Comparison of ENCODE assay signal across 32 cellular contexts in the genomic region with DNA sequence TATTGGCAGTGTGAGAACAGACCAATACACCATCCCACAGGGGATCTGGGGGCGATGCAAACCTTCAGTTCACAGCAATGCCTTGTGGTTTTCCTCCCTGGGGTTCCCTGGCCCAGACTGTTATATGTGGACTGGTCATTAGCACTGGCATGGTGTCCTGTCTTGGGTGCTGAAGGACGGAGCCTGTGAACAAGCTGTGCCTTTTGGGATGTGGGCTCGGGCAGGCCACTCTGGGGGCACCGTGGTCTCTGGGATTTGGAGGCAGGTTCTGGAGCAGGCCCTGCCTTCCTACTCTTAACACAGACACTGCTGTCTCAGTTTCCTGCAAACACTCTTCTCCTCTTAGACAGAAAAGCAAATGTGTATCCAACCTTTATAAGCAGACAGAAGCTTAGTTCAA.
"Had no signal": no experiment of that assay in that cellular context is flagged by ENCODE, and none has a peak within 500 bp of the region (broad histone marks: within the 10 kb centered on the region; RNA-seq: fewer than 3 reads in every experiment).

No MANE protein-coding gene starts in this region.

- DNase-seq: activated CD4-positive, alpha-beta T cell treated with anti-CD3 and anti-CD28 coated beads, Interleukin-2, amount 10 ng/mL, durations not matched to agents 24 days and 14 days; activated CD4-positive, alpha-beta T cell treated with anti-CD3 and anti-CD28 coated beads, Interleukin-2, amount 50 U/mL, for 4 hours; activated CD8-positive, alpha-beta T cell treated with anti-CD3 and anti-CD28 coated beads for 36 hours; activated effector memory CD4-positive, alpha-beta T cell treated with anti-CD3 and anti-CD28 coated beads, Interleukin-2, amount 50 U/mL, for 16 hours; activated naive CD4-positive, alpha-beta T cell treated with anti-CD3 and anti-CD28 coated beads for 36 hours; activated T-cell treated with anti-CD3 and anti-CD28 coated beads, Interleukin-2, amount 50 U/mL, for 1 hour; activated T-cell treated with anti-CD3 and anti-CD28 coated beads, Interleukin-2, amount 50 U/mL, for 72 hours; adrenal gland; caudate nucleus; Kasumi-1; KG1; MG63; NCI-H1048; NCI-H1105 treated with DMSO at 0.1 percent for 48 hours; NCI-H1436; NCI-H1694; NCI-H1930; NCI-H2081 treated with DMSO at 0.1 percent for 48 hours; NCI-H345; NCI-H524 treated with DMSO at 0.1 percent for 48 hours; SIG-M5; SW 1271; T-helper 1 cell; T-helper 2 cell; T-helper 9 cell; WERI-Rb-1 had no signal

- H3K36me3 ChIP-seq: adrenal gland, breast epithelium, MG63, WERI-Rb-1 had no signal

- H3K4me3 ChIP-seq: adrenal gland, body of pancreas, breast epithelium, MG63 had no signal

- H3K27ac ChIP-seq: body of pancreas, breast epithelium, WERI-Rb-1 had no signal

- H3K4me1 ChIP-seq: adrenal gland, breast epithelium had no signal

- H3K9me3 ChIP-seq: adrenal gland, body of pancreas, MG63 had no signal

- H3K27me3 ChIP-seq: adrenal gland, body of pancreas, MG63 had no signal

- ATAC-seq: activated CD8-positive, alpha-beta T cell treated with anti-CD3 and anti-CD28 coated beads for 36 hours; activated naive CD4-positive, alpha-beta T cell treated with anti-CD3 and anti-CD28 coated beads, Interleukin-2, amount 50 U/mL, for 72 hours; activated T-cell treated with anti-CD3 and anti-CD28 coated beads, Interleukin-2, amount 50 U/mL, for 72 hours; activated T-helper 17 cell treated with anti-CD3 and anti-CD28 coated beads, Interleukin-2, amount 50 U/mL, for 72 hours; body of pancreas; Panc1; SK-N-SH treated with all-trans-retinoic acid at 6 μM for 48 hours had no signal
